17 cellular contexts compared by ENCODE assay signal in genomic region chr12:34607520-34608195, GRCh38.
DNase-seq lines count a peak whose midpoint lies in the region; TF ChIP-seq lines count a peak whose summit lies in the region.
"Had no signal": no experiment of that assay in that cellular context is flagged by ENCODE, and none has a peak within 500 bp of the region (broad histone marks: within the 10 kb centered on the region; RNA-seq: fewer than 3 reads in every experiment).

No MANE protein-coding gene starts in this region.

- no peak for TF ChIP-seq CTCF in chondrocyte (IDR thresholded peaks at IDR 0.05)

- H3K27me3 ChIP-seq in neuronal stem cell (ENCODE audit: control insufficient read depth in 3 of 3, insufficient read depth in 3 of 3, low read depth in 1 of 3, low read length in 3 of 3) = no peaks in the 10 kb centered on the region

- H3K4me2 ChIP-seq in neuronal stem cell (ENCODE audit: insufficient read depth, low read length, poor library complexity, severe bottlenecking) = no peak overlapping the region

- no peaks in the 10 kb centered on the region for H3K36me3 Mint-ChIP-seq in chondrocyte (ENCODE audit: low read depth)
- no peaks in the 10 kb centered on the region for H3K36me3 Mint-ChIP-seq in activated naive CD4-positive, alpha-beta T cell treated with anti-CD3 and anti-CD28 coated beads, Interleukin-2, amount 10 ng/mL, durations not matched to agents 7 days and 5 days
- H3K36me3 Mint-ChIP-seq: CD4-positive, CD25-positive, alpha-beta regulatory T cell had no signal

- H2BK120ac ChIP-seq in neuronal stem cell (ENCODE audit: low read depth, low read length) = no peak overlapping the region

- no peak overlapping the region for H3K27ac ChIP-seq in neuronal stem cell (replicated peaks; ENCODE audit: low read length)

- no peak overlapping the region for H3K14ac ChIP-seq in neuronal stem cell (ENCODE audit: low read length)

- H2BK12ac ChIP-seq in neuronal stem cell (ENCODE audit: low read length) = no peak overlapping the region

- no peak overlapping the region for H4K91ac ChIP-seq in neuronal stem cell (ENCODE audit: low read depth, low read length, poor library complexity)

- no CpG with 5 or more reads among the region's 14 CpGs for WGBS in neuronal stem cell (ENCODE audit: extremely low coverage in 2 of 2, insufficient read length in 2 of 2, insufficient replicate concordance in 1 of 2), 2 donors

- DNase-seq in AG08396 (ENCODE audit: low spot score) (peak; percentile 1), GM03348 (ENCODE audit: low spot score) (peak; percentile 1), chondrocyte (ENCODE audit: low spot score) (peak; percentile 56), neuronal stem cell (ENCODE audit: low spot score) (no peak), DMS53 (lab: John Stamatoyannopoulos, UW) (no peak)
- no peak for DNase-seq in activated naive CD4-positive, alpha-beta T cell treated with anti-CD3 and anti-CD28 coated beads, Interleukin-2, amount 10 ng/mL, durations not matched to agents 7 days and 5 days
- no peak for DNase-seq in stimulated activated CD4-positive, alpha-beta T cell treated with anti-CD3 and anti-CD28 coated beads, Interleukin-15, amount 100 ng/mL, for 24 hours
- DNase-seq: Caco-2; CD4-positive, CD25-positive, alpha-beta regulatory T cell; KG1; NCI-H1417 treated with DMSO at 0.1 percent for 48 hours; NCI-H2029; NCI-H2171 treated with DMSO at 0.1 percent for 48 hours; NCI-H446 treated with DMSO at 0.1 percent for 48 hours; NK-92 treated with Interleukin-12 subunit alpha and Interleukin-12 subunit beta, amount 100 ng/mL, for 24 hours; SHP77 treated with DMSO at 0.1 percent for 48 hours had no signal

- no peak overlapping the region for H3K18ac ChIP-seq in neuronal stem cell (ENCODE audit: low read length)

- no peak overlapping the region for H3K23ac ChIP-seq in neuronal stem cell (ENCODE audit: low read depth, low read length, poor library complexity)

- no peak overlapping the region for H3K27ac Mint-ChIP-seq in chondrocyte (ENCODE audit: unreplicated experiment)
- no peak overlapping the region for H3K27ac Mint-ChIP-seq in activated naive CD4-positive, alpha-beta T cell treated with anti-CD3 and anti-CD28 coated beads, Interleukin-2, amount 10 ng/mL, durations not matched to agents 7 days and 5 days
- H3K27ac Mint-ChIP-seq: B cell; CD4-positive, CD25-positive, alpha-beta regulatory T cell had no signal

- no peaks in the 10 kb centered on the region for H3K36me3 ChIP-seq in neuronal stem cell (replicated peaks in 1 of 2; ENCODE audit: control insufficient read depth in 2 of 2, insufficient read depth in 2 of 2, low read length in 2 of 2)

- H3K27me3 Mint-ChIP-seq in chondrocyte (ENCODE audit: low read depth) = no peaks in the 10 kb centered on the region
- no peaks in the 10 kb centered on the region for H3K27me3 Mint-ChIP-seq in activated naive CD4-positive, alpha-beta T cell treated with anti-CD3 and anti-CD28 coated beads, Interleukin-2, amount 10 ng/mL, durations not matched to agents 7 days and 5 days
- H3K27me3 Mint-ChIP-seq: B cell; CD4-positive, CD25-positive, alpha-beta regulatory T cell had no signal

- H3K4me1 ChIP-seq in neuronal stem cell (ENCODE audit: control insufficient read depth in 2 of 2, insufficient read depth in 1 of 2, low read depth in 1 of 2, low read length in 2 of 2) = no peaks in the 10 kb centered on the region
- H3K4me1 ChIP-seq: Caco-2 had no signal

- H3K4me3 Mint-ChIP-seq in chondrocyte (ENCODE audit: unreplicated experiment) = no peak overlapping the region
- H3K4me3 Mint-ChIP-seq in activated naive CD4-positive, alpha-beta T cell treated with anti-CD3 and anti-CD28 coated beads, Interleukin-2, amount 10 ng/mL, durations not matched to agents 7 days and 5 days = no peak overlapping the region
- H3K4me3 Mint-ChIP-seq: B cell; CD4-positive, CD25-positive, alpha-beta regulatory T cell had no signal

- H3K9ac ChIP-seq in neuronal stem cell (ENCODE audit: low read depth, low read length, poor library complexity) = no peak overlapping the region

- peak overlapping the region; percentile 5 for H2AFZ ChIP-seq in neuronal stem cell (ENCODE audit: low read length)

- CTCF ChIA-PET in activated naive CD4-positive, alpha-beta T cell treated with anti-CD3 and anti-CD28 coated beads, Interleukin-2, amount 10 ng/mL, durations not matched to agents 7 days and 5 days (lab: Charles Lee) = no interaction called here

- peak overlapping the region in 1 of 2 donors; percentile 18 for H3K4me3 ChIP-seq in neuronal stem cell (ENCODE audit: low read length in 2 of 2)

- no peak overlapping the region for H2AK5ac ChIP-seq in neuronal stem cell (ENCODE audit: low read depth, low read length)

- peaks cover 50% of the 10 kb centered on the region for H3K9me3 Mint-ChIP-seq in chondrocyte (ENCODE audit: low read depth)
- H3K9me3 Mint-ChIP-seq in activated naive CD4-positive, alpha-beta T cell treated with anti-CD3 and anti-CD28 coated beads, Interleukin-2, amount 10 ng/mL, durations not matched to agents 7 days and 5 days = peaks cover 55% of the 10 kb centered on the region

- peaks cover 0 to 41% of the 10 kb centered on the region in 2 donors for H3K9me3 ChIP-seq in neuronal stem cell (replicated peaks in 1 of 2; ENCODE audit: control insufficient read depth in 2 of 2, insufficient read depth in 1 of 2, low read depth in 1 of 2, low read length in 2 of 2)

- H3K4me1 Mint-ChIP-seq in chondrocyte (ENCODE audit: low read depth) = no peaks in the 10 kb centered on the region
- H3K4me1 Mint-ChIP-seq in activated naive CD4-positive, alpha-beta T cell treated with anti-CD3 and anti-CD28 coated beads, Interleukin-2, amount 10 ng/mL, durations not matched to agents 7 days and 5 days = no peaks in the 10 kb centered on the region
- H3K4me1 Mint-ChIP-seq: B cell; CD4-positive, CD25-positive, alpha-beta regulatory T cell had no signal

- no peak overlapping the region for H2BK5ac ChIP-seq in neuronal stem cell (ENCODE audit: low read length)

- no peak overlapping the region for H2BK15ac ChIP-seq in neuronal stem cell (ENCODE audit: low read length)

- H3K79me1 ChIP-seq in neuronal stem cell (ENCODE audit: low read depth, low read length) = peaks cover 2% of the 10 kb centered on the region

- no peak overlapping the region for H4K8ac ChIP-seq in neuronal stem cell (ENCODE audit: low read depth, low read length)

- no peak overlapping the region for H3K4ac ChIP-seq in neuronal stem cell (ENCODE audit: low read length)

Comparison
In these comparisons a context has a peak if more than half of its experiments do, and no peak if none do; other contexts are left out.
1. DNase-seq: peak in AG08396 (single experiment), GM03348 (single experiment) and chondrocyte (single experiment); none in neuronal stem cell (single experiment), DMS53 (single experiment), activated naive CD4-positive, alpha-beta T cell treated with anti-CD3 and anti-CD28 coated beads, Interleukin-2, amount 10 ng/mL, durations not matched to agents 7 days and 5 days (single experiment) and stimulated activated CD4-positive, alpha-beta T cell treated with anti-CD3 and anti-CD28 coated beads, Interleukin-15, amount 100 ng/mL, for 24 hours (single experiment).